Comparison of ENCODE assay signal across 1 cellular context in genomic region chr2:101763496-101764333, GRCh38.
TF ChIP-seq lines count a peak whose summit lies in the region.

No MANE protein-coding gene starts in this region.

TF ChIP-seq in HepG2, 621 proteins besides CTCF, POLR2A, EP300 and RAD21 (continued from another document and continues in another):
- TF ChIP-seq, protein P1, sequence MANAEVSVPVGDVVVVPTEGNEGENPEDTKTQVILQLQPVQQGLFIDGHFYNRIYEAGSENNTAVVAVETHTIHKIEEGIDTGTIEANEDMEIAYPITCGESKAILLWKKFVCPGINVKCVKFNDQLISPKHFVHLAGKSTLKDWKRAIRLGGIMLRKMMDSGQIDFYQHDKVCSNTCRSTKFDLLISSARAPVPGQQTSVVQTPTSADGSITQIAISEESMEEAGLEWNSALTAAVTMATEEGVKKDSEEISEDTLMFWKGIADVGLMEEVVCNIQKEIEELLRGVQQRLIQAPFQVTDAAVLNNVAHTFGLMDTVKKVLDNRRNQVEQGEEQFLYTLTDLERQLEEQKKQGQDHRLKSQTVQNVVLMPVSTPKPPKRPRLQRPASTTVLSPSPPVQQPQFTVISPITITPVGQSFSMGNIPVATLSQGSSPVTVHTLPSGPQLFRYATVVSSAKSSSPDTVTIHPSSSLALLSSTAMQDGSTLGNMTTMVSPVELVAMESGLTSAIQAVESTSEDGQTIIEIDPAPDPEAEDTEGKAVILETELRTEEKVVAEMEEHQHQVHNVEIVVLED (CRISPR knock-in tag; IDR thresholded peaks at IDR 0.05; ENCODE audit: borderline replicate concordance): peak; percentile 31; the same call in 1 of the 2 replicates
- TF ChIP-seq ZBTB1 (CRISPR knock-in tag; IDR thresholded peaks at IDR 0.05; ENCODE audit: borderline replicate concordance) (no peak), CREM (IDR thresholded peaks at IDR 0.05) (peak; percentile 92), CREM (CRISPR knock-in tag; IDR thresholded peaks at IDR 0.05) (no peak), ZNF331 (CRISPR knock-in tag; IDR thresholded peaks at IDR 0.05) (peak; percentile 60; the same call in 1 of the 2 replicates), SAP130 (CRISPR knock-in tag; IDR thresholded peaks at IDR 0.05; ENCODE audit: low read depth) (peak; percentile 91), CHD2 (IDR thresholded peaks at IDR 0.05; ENCODE audit: low read depth, low read length) (no peak), SALL1 (CRISPR knock-in tag; IDR thresholded peaks at IDR 0.05) (peak; percentile 99), FOXK1 (CRISPR knock-in tag; IDR thresholded peaks at IDR 0.05; ENCODE audit: borderline replicate concordance, low read depth) (peak; percentile 96; the same call in 1 of the 2 replicates), MXI1 (IDR thresholded peaks at IDR 0.05; ENCODE audit: borderline replicate concordance, low read depth, low read length) (peak; percentile 62; the same call in 1 of the 3 replicates), MAZ (IDR thresholded peaks at IDR 0.05; ENCODE audit: borderline replicate concordance, low read depth, low read length) (no peak), MAZ (CRISPR knock-in tag; IDR thresholded peaks at IDR 0.05; ENCODE audit: low read depth) (peak; percentile 59; the same call in 1 of the 2 replicates), CBX5 (CRISPR knock-in tag; IDR thresholded peaks at IDR 0.05; ENCODE audit: borderline replicate concordance) (peak; percentile 67; the same call in 1 of the 2 replicates), SMC3 (IDR thresholded peaks at IDR 0.05; ENCODE audit: low read length) (no peak), TRIM22 (IDR thresholded peaks at IDR 0.05) (no peak), ZNF12 (CRISPR knock-in tag; IDR thresholded peaks at IDR 0.05) (peak; percentile 71), ZNF24 (IDR thresholded peaks at IDR 0.05) (peak; percentile 82; the same call in 1 of the 2 replicates), MIER3 (CRISPR knock-in tag; IDR thresholded peaks at IDR 0.05; ENCODE audit: borderline replicate concordance) (peak; percentile 71; the same call in 1 of the 2 replicates), FOXC1 (CRISPR knock-in tag; IDR thresholded peaks at IDR 0.05; ENCODE audit: borderline replicate concordance) (0 out of 2 replicates have a peak, but pooled peaks have one; percentile 69), ZNF121 (CRISPR knock-in tag; IDR thresholded peaks at IDR 0.05) (no peak), ZNF792 (CRISPR knock-in tag; IDR thresholded peaks at IDR 0.05) (no peak), MATR3 (CRISPR knock-in tag; IDR thresholded peaks at IDR 0.05) (no peak), KLF15 (CRISPR knock-in tag; IDR thresholded peaks at IDR 0.05; ENCODE audit: borderline replicate concordance) (no peak), ZNF441 (CRISPR knock-in tag; IDR thresholded peaks at IDR 0.05; ENCODE audit: borderline replicate concordance) (no peak), ETV5 (CRISPR knock-in tag; IDR thresholded peaks at IDR 0.05; ENCODE audit: borderline replicate concordance) (peak; percentile 84), MTA3 (CRISPR knock-in tag; IDR thresholded peaks at IDR 0.05) (no peak), YEATS2 (CRISPR knock-in tag; IDR thresholded peaks at IDR 0.05; ENCODE audit: borderline replicate concordance) (peak; percentile 41; the same call in 1 of the 2 replicates), PHF8 (CRISPR knock-in tag; IDR thresholded peaks at IDR 0.05) (no peak; the same call in 1 of the 2 replicates), NRL (CRISPR knock-in tag; IDR thresholded peaks at IDR 0.05; ENCODE audit: borderline replicate concordance) (no peak), TP53 (CRISPR knock-in tag; conservative IDR thresholded peaks at IDR 0.05) (no peak), NFYB (CRISPR knock-in tag; IDR thresholded peaks at IDR 0.05) (0 out of 2 replicates have a peak, but pooled peaks have one; percentile 10), EHMT2 (IDR thresholded peaks at IDR 0.05; ENCODE audit: borderline replicate concordance, low read depth, low read length) (no peak), RXRA (CRISPR knock-in tag; IDR thresholded peaks at IDR 0.05) (peak; percentile 48; the same call in 1 of the 2 replicates), MIER2 (CRISPR knock-in tag; IDR thresholded peaks at IDR 0.05) (0 out of 2 replicates have a peak, but pooled peaks have one; percentile 27), ZNF775 (CRISPR knock-in tag; IDR thresholded peaks at IDR 0.05; ENCODE audit: borderline replicate concordance) (no peak), SIN3B (IDR thresholded peaks at IDR 0.05; ENCODE audit: low read length) (no peak), ZNF652 (CRISPR knock-in tag; IDR thresholded peaks at IDR 0.05; ENCODE audit: borderline replicate concordance, low read depth) (no peak), ARNTL (CRISPR knock-in tag; IDR thresholded peaks at IDR 0.05) (peak; percentile 94), ZSCAN20 (CRISPR knock-in tag; IDR thresholded peaks at IDR 0.05; ENCODE audit: borderline replicate concordance) (no peak), ZFP36L2 (CRISPR knock-in tag; IDR thresholded peaks at IDR 0.05) (no peak), ZNF704 (CRISPR knock-in tag; IDR thresholded peaks at IDR 0.05; ENCODE audit: borderline replicate concordance) (no peak), GATA4 (IDR thresholded peaks at IDR 0.05; ENCODE audit: borderline replicate concordance, low read depth) (peak; percentile 88; the same call in 1 of the 2 replicates), MBD4 (IDR thresholded peaks at IDR 0.05; ENCODE audit: borderline replicate concordance, low read length) (no peak; the same call in 1 of the 2 replicates)
- TF ChIP-seq, protein P2, sequence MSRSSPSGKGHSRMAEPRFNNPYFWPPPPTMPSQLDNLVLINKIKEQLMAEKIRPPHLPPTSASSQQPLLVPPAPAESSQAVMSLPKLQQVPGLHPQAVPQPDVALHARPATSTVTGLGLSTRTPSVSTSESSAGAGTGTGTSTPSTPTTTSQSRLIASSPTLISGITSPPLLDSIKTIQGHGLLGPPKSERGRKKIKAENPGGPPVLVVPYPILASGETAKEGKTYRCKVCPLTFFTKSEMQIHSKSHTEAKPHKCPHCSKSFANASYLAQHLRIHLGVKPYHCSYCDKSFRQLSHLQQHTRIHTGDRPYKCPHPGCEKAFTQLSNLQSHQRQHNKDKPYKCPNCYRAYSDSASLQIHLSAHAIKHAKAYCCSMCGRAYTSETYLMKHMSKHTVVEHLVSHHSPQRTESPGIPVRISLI (CRISPR knock-in tag; IDR thresholded peaks at IDR 0.05; ENCODE audit: borderline replicate concordance): peak; percentile 96
- TF ChIP-seq, protein P3, sequence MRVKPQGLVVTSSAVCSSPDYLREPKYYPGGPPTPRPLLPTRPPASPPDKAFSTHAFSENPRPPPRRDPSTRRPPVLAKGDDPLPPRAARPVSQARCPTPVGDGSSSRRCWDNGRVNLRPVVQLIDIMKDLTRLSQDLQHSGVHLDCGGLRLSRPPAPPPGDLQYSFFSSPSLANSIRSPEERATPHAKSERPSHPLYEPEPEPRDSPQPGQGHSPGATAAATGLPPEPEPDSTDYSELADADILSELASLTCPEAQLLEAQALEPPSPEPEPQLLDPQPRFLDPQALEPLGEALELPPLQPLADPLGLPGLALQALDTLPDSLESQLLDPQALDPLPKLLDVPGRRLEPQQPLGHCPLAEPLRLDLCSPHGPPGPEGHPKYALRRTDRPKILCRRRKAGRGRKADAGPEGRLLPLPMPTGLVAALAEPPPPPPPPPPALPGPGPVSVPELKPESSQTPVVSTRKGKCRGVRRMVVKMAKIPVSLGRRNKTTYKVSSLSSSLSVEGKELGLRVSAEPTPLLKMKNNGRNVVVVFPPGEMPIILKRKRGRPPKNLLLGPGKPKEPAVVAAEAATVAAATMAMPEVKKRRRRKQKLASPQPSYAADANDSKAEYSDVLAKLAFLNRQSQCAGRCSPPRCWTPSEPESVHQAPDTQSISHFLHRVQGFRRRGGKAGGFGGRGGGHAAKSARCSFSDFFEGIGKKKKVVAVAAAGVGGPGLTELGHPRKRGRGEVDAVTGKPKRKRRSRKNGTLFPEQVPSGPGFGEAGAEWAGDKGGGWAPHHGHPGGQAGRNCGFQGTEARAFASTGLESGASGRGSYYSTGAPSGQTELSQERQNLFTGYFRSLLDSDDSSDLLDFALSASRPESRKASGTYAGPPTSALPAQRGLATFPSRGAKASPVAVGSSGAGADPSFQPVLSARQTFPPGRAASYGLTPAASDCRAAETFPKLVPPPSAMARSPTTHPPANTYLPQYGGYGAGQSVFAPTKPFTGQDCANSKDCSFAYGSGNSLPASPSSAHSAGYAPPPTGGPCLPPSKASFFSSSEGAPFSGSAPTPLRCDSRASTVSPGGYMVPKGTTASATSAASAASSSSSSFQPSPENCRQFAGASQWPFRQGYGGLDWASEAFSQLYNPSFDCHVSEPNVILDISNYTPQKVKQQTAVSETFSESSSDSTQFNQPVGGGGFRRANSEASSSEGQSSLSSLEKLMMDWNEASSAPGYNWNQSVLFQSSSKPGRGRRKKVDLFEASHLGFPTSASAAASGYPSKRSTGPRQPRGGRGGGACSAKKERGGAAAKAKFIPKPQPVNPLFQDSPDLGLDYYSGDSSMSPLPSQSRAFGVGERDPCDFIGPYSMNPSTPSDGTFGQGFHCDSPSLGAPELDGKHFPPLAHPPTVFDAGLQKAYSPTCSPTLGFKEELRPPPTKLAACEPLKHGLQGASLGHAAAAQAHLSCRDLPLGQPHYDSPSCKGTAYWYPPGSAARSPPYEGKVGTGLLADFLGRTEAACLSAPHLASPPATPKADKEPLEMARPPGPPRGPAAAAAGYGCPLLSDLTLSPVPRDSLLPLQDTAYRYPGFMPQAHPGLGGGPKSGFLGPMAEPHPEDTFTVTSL (CRISPR knock-in tag; IDR thresholded peaks at IDR 0.05; ENCODE audit: borderline replicate concordance): peak; percentile 90
- TF ChIP-seq, protein P4, sequence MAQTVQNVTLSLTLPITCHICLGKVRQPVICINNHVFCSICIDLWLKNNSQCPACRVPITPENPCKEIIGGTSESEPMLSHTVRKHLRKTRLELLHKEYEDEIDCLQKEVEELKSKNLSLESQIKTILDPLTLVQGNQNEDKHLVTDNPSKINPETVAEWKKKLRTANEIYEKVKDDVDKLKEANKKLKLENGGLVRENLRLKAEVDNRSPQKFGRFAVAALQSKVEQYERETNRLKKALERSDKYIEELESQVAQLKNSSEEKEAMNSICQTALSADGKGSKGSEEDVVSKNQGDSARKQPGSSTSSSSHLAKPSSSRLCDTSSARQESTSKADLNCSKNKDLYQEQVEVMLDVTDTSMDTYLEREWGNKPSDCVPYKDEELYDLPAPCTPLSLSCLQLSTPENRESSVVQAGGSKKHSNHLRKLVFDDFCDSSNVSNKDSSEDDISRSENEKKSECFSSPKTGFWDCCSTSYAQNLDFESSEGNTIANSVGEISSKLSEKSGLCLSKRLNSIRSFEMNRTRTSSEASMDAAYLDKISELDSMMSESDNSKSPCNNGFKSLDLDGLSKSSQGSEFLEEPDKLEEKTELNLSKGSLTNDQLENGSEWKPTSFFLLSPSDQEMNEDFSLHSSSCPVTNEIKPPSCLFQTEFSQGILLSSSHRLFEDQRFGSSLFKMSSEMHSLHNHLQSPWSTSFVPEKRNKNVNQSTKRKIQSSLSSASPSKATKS (CRISPR knock-in tag; IDR thresholded peaks at IDR 0.05): 0 out of 2 replicates have a peak, but pooled peaks have one; percentile 61
- TF ChIP-seq, protein P5, sequence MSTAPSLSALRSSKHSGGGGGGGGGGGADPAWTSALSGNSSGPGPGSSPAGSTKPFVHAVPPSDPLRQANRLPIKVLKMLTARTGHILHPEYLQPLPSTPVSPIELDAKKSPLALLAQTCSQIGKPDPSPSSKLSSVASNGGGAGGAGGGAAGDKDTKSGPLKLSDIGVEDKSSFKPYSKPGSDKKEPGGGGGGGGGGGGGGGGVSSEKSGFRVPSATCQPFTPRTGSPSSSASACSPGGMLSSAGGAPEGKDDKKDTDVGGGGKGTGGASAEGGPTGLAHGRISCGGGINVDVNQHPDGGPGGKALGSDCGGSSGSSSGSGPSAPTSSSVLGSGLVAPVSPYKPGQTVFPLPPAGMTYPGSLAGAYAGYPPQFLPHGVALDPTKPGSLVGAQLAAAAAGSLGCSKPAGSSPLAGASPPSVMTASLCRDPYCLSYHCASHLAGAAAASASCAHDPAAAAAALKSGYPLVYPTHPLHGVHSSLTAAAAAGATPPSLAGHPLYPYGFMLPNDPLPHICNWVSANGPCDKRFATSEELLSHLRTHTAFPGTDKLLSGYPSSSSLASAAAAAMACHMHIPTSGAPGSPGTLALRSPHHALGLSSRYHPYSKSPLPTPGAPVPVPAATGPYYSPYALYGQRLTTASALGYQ (CRISPR knock-in tag; IDR thresholded peaks at IDR 0.05): peak; percentile 45; the same call in 1 of the 2 replicates
- TF ChIP-seq, protein P6, sequence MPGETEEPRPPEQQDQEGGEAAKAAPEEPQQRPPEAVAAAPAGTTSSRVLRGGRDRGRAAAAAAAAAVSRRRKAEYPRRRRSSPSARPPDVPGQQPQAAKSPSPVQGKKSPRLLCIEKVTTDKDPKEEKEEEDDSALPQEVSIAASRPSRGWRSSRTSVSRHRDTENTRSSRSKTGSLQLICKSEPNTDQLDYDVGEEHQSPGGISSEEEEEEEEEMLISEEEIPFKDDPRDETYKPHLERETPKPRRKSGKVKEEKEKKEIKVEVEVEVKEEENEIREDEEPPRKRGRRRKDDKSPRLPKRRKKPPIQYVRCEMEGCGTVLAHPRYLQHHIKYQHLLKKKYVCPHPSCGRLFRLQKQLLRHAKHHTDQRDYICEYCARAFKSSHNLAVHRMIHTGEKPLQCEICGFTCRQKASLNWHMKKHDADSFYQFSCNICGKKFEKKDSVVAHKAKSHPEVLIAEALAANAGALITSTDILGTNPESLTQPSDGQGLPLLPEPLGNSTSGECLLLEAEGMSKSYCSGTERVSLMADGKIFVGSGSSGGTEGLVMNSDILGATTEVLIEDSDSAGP (CRISPR knock-in tag; IDR thresholded peaks at IDR 0.05; ENCODE audit: borderline replicate concordance): no peak
